Comparison of ENCODE assay signal across 8 cellular contexts in the genomic region with DNA sequence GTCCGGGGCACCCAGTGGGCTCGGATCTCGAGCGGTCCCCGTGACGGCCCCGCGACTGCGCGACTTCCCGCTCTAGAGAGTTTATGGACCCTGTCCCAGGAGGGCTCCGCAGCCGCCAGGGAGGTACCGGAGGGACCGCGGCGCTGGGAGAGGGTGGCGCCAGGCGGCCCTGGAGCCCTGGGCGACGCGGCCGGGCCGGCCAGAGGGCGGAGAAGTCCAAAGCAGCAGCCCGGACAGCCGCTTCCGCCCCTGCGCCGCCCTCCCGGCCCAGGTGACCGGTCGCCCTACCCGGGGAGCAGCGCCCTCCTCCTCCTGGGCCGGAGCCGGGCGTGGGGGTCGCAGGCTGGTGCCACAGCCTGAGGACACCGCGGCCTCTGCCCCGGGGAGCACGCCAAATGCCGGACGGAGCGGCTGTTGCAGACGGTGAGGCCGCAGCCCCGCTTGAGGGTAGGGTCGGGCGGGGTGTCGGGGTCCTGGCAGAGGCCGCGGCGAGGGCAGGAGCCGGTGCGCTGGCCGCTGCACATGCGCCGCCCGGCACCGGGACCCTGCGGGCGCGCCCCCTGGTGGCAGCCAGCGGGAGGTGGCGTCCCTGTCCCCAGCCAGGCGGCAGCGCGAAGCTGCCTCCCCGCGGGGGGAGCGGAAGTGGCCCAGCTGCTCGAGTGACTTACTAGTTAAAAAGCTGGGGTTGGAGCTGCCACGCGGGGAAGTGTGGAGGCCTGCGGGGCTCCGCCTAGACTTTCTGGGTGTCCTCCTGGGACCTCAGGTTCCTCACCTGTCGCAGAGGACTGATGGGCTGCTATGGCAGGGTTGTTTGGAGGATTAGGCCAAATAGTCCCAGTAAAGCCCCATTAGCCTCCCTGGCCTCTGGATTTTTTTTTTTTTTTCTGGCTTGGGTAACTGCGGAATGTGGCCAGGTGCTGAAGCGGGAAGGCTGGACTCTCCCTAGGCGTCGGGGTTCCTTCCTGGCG. TPM values are rescaled to one million over a fixed set of nuclear protein-coding genes. Genes with fewer than 3 reads are reported as not detected.
DNase-seq lines count a peak whose midpoint lies in the region; ATAC-seq and TF ChIP-seq lines count a peak whose summit lies in the region.

No MANE protein-coding gene starts in this region.

- CTCF ChIA-PET in Panc1 (lab: Charles Lee): interaction anchor here (0.7 kb wide), 1 partner anchor 18 kb away, joined by 3 read pairs; no protein-coding TSS in a partner anchor

- H3K27ac ChIP-seq in Panc1 (ENCODE audit: low read length) (peak overlapping the region; percentile 89), stomach (peak overlapping the region; percentile 59 to 85 (median 75))

- H3K27me3 ChIP-seq in Panc1 (ENCODE audit: control insufficient read depth, insufficient read depth, low read length): no peaks in the 10 kb centered on the region
- no peaks in the 10 kb centered on the region for H3K27me3 ChIP-seq in neuron (ENCODE audit: insufficient read depth, low read length)
- no peaks in the 10 kb centered on the region for H3K27me3 ChIP-seq in stomach

- POLR2A ChIA-PET in Panc1 (lab: Charles Lee): no interaction called here

- DNase-seq in Caki2 (ENCODE audit: low read depth) (peak; percentile 76), GM20000 (ENCODE audit: low spot score) (peak; percentile 94), HS-5 (ENCODE audit: low read depth) (peak; percentile 11), Panc1 (ENCODE audit: low read depth, low spot score) (no peak), activated gamma-delta T cell (lab: John Stamatoyannopoulos, UW) (peak; percentile 75), foreskin melanocyte (peak; percentile 60), stomach (peak; percentile 88)

- no peak for TF ChIP-seq POLR2A in stomach (IDR thresholded peaks at IDR 0.05)

- H3K36me3 ChIP-seq in Panc1 (ENCODE audit: control insufficient read depth, insufficient read depth, low read length): no peaks in the 10 kb centered on the region
- no peaks in the 10 kb centered on the region for H3K36me3 ChIP-seq in neuron (ENCODE audit: insufficient read depth, low read length)
- no peaks in the 10 kb centered on the region for H3K36me3 ChIP-seq in stomach

- no TSS peak for BruUV-seq in Panc1 (replicated peaks; lab: Mats Ljungman, UMichigan)

- intact Hi-C loops in Panc1 (cut with micrococcal nuclease; ENCODE audit: unreplicated experiment) (loop anchor here (10.0 kb wide), 1 partner anchor 58 kb away; no protein-coding TSS in a partner anchor), stomach (cut with DNase I; ENCODE audit: low total_unique reads) (loop anchor here (10.0 kb wide), 1 partner anchor 192 kb away; the partner anchor contains the start of genes JMJD4 and SNAP47)

- H3K9me3 ChIP-seq in Panc1 (ENCODE audit: control insufficient read depth, insufficient read depth, low read depth, low read length) (0 out of 2 replicates have a peak, but pooled peaks cover 3% of the 10 kb centered on the region), neuron (ENCODE audit: low read length) (peaks cover 3% of the 10 kb centered on the region), stomach (peaks cover 0 to 8% (median 0%) of the 10 kb centered on the region in 4 donors)

- H3K4me3 ChIP-seq in Panc1 (ENCODE audit: low read depth in 2 of 2, low read length in 2 of 2) (peak overlapping the region; percentile 60 to 68), neuron (ENCODE audit: low read length) (peak overlapping the region; percentile 41), stomach (peak overlapping the region; percentile 55 to 82 (median 80))

- peak overlapping the region; percentile 48 for H2AFZ ChIP-seq in neuron (ENCODE audit: low read depth, low read length)

- in situ Hi-C loops in Caki2 (cut with HindIII; ENCODE audit: low pct_unique_long_range_greater_than_20kb, low sequenced_read_pairs): no loop called here
- in situ Hi-C loops in Panc1 (cut with HindIII; ENCODE audit: low pct_unique_long_range_greater_than_20kb, low sequenced_read_pairs): no loop called here

- 4 to 33% (median 4%) methylated on average over 9 to 81 of the region's 84 CpGs for WGBS in stomach, 5 donors

- TF ChIP-seq EP300 in stomach (IDR thresholded peaks at IDR 0.05): no peak

- TF ChIP-seq CTCF in GM20000 (IDR thresholded peaks at IDR 0.05; ENCODE audit: extremely low read depth, missing control alignments) (peak; percentile 92), Panc1 (IDR thresholded peaks at IDR 0.05) (peak; percentile 99), stomach (IDR thresholded peaks at IDR 0.05) (peak in 5 of 7 experiments; percentile 47 to 99 (median 96))

- peak; percentile 97 for ATAC-seq in Panc1

- H3K4me1 ChIP-seq in Panc1 (ENCODE audit: control insufficient read depth, insufficient read depth, low read length) (peaks cover 4% of the 10 kb centered on the region), neuron (ENCODE audit: insufficient read depth, low read length) (no peaks in the 10 kb centered on the region), stomach (peaks cover 0 to 21% (median 15%) of the 10 kb centered on the region in 4 donors)

RNA-seq across cellular contexts. Expression of gene ZNF678, which starts 20.9 kb away (rescaled TPM):
- total RNA-seq in Caki2 (2014; rRNA removed; shearing (Covaris generic); ENCODE audit: low replicate concordance): 1.4 and 1.6 TPM in 2 replicates
- total RNA-seq in Panc1 (2021; ENCODE audit: unreplicated experiment) (8.0 TPM), stomach (10 to 100 TPM in 3 of 5 donors, 1 to 10 TPM in 2; 4.7 to 34.1 (median 10.3) TPM)
- polyA plus RNA-seq in Panc1 (2012; ENCODE audit: insufficient read length): 2.3 TPM
- polyA plus RNA-seq in stomach: 1 to 10 TPM in 2 of 3 donors, under 1 TPM in 1; 0.65 to 2.4 (median 2.2) TPM
